11 cellular contexts compared by ENCODE assay signal in genomic region chr21:34707876-34708325, GRCh38.
DNase-seq lines count a peak whose midpoint lies in the region; ATAC-seq and TF ChIP-seq lines count a peak whose summit lies in the region.
"Had no signal": no experiment of that assay in that cellular context is flagged by ENCODE, and none has a peak within 500 bp of the region (broad histone marks: within the 10 kb centered on the region; RNA-seq: fewer than 3 reads in every experiment).

No MANE protein-coding gene starts in this region.

- no peak for TF ChIP-seq CTCF in foreskin fibroblast (IDR thresholded peaks at IDR 0.05; ENCODE audit: low read depth, low read length)

- peak; percentile 1 for DNase-seq in activated T-helper 1 cell treated with Interleukin-2 at 50 U/mL for 16 hours (ENCODE audit: low read depth)
- DNase-seq in DMS153 treated with DMSO at 0.1 percent for 48 hours (lab: John Stamatoyannopoulos, UW; ENCODE audit: unreplicated experiment): no peak
- no peak for DNase-seq in retina
- no peak for DNase-seq in HAP-1 (ENCODE audit: low spot score in 2 of 2)
- DNase-seq in foreskin fibroblast: no peak
- DNase-seq: NCI-H1436 treated with DMSO at 0.1 percent for 48 hours had no signal

- no peak overlapping the region for H3K27ac ChIP-seq in BLaER1
- H3K27ac ChIP-seq: C4-2B, vagina had no signal

- ATAC-seq in GM19452 (IDR thresholded peaks at IDR 0.05; ENCODE audit: unreplicated experiment) (peak; percentile 89), HG03432 (IDR thresholded peaks at IDR 0.05; ENCODE audit: unreplicated experiment) (peak; percentile 93)

- H3K36me3 ChIP-seq in BLaER1 (no peaks in the 10 kb centered on the region), HAP-1 (replicated peaks) (no peaks in the 10 kb centered on the region)
- H3K36me3 ChIP-seq: vagina had no signal

- no peak overlapping the region for H3K9ac ChIP-seq in BLaER1

- H3K4me2 ChIP-seq in BLaER1: peak overlapping the region; percentile 31

- peaks cover 7% of the 10 kb centered on the region for H3K4me1 ChIP-seq in BLaER1
- no peaks in the 10 kb centered on the region for H3K4me1 ChIP-seq in HAP-1

- H3K4me3 ChIP-seq in BLaER1: no peak overlapping the region
- no peak overlapping the region for H3K4me3 ChIP-seq in HAP-1
- H3K4me3 ChIP-seq in foreskin fibroblast (ENCODE audit: low read depth in 1 of 2, low read length in 2 of 2): no peak overlapping the region
- H3K4me3 ChIP-seq: vagina had no signal

- in situ Hi-C loops in HAP-1 (cut with MboI; ENCODE audit: low sequenced_read_pairs): no loop called here

- no peaks in the 10 kb centered on the region for H4K20me1 ChIP-seq in BLaER1

- H3K27me3 ChIP-seq in BLaER1 (no peaks in the 10 kb centered on the region), HAP-1 (ENCODE audit: low read depth) (no peaks in the 10 kb centered on the region)
- H3K27me3 ChIP-seq: vagina had no signal

- H3K9me3 ChIP-seq in BLaER1 (no peaks in the 10 kb centered on the region), HAP-1 (no peaks in the 10 kb centered on the region)
- H3K9me3 ChIP-seq: vagina had no signal
